Comparison of ENCODE assay signal across 10 cellular contexts in the genomic region with DNA sequence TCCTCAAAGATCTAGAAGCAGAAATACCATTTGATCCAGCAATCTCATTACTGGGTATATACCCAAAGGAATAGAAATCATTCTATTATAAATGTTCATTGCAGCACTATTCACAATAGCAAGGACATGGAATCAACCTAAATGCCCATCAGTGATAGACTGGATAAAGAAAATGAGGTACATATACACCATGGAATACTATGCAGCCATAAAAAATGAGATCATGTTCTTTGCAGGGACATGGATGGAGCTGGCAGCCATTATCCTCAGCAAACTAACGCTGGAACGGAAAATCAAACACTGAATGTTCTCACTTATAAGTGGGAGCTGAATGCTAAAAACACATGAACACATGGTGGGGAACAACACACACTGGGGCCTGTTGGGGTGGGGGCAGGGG. TPM values are rescaled to one million over a fixed set of nuclear protein-coding genes. Genes with fewer than 3 reads are reported as not detected.
"Had no signal": no experiment of that assay in that cellular context is flagged by ENCODE, and none has a peak within 500 bp of the region (broad histone marks: within the 10 kb centered on the region; RNA-seq: fewer than 3 reads in every experiment).

No MANE protein-coding gene starts in this region.

RNA-seq across cellular contexts. Expression of a gene that starts 44.6 kb away (rescaled TPM):
- total RNA-seq: OCI-LY7, PC-3, PC-9, Peyer's patch, RPMI7951, SJCRH30, SJSA1, SK-MEL-5, T-cell had no signal
- polyA plus RNA-seq: SK-N-SH had no signal
